In genomic region chr12:49201595-49202295, GRCh38 we compare ENCODE assay signal across 8 cellular contexts. TPM values are rescaled to one million over a fixed set of nuclear protein-coding genes. Genes with fewer than 3 reads are reported as not detected.
DNase-seq lines count a peak whose midpoint lies in the region; ATAC-seq lines count a peak whose summit lies in the region.

No MANE protein-coding gene starts in this region.

- no peaks in the 10 kb centered on the region for H3K9me3 Mint-ChIP-seq in activated T-helper 17 cell treated with anti-CD3 and anti-CD28 coated beads, Interleukin-2, amount 50 U/mL, for 72 hours

- no peaks in the 10 kb centered on the region for H3K36me3 Mint-ChIP-seq in activated T-helper 17 cell treated with anti-CD3 and anti-CD28 coated beads, Interleukin-2, amount 50 U/mL, for 72 hours (ENCODE audit: low read depth)

- ATAC-seq in activated T-helper 17 cell treated with anti-CD3 and anti-CD28 coated beads, Interleukin-2, amount 50 U/mL, for 72 hours (replicated peaks), result peak; percentile 29
- peak; percentile 76 to 89 for ATAC-seq in right cardiac atrium
- no peak for ATAC-seq in GM21528 (IDR thresholded peaks at IDR 0.05; ENCODE audit: low FRiP score, unreplicated experiment)
- no peak for ATAC-seq in GM19452 (IDR thresholded peaks at IDR 0.05; ENCODE audit: unreplicated experiment)

- WGBS in right cardiac atrium, result 14% methylated on average over 4 of the region's 4 CpGs

- H3K4me1 Mint-ChIP-seq in activated T-helper 17 cell treated with anti-CD3 and anti-CD28 coated beads, Interleukin-2, amount 50 U/mL, for 72 hours, result peaks cover 8% of the 10 kb centered on the region

- H3K27ac ChIP-seq in right cardiac atrium (ENCODE audit: low read length) (no peak overlapping the region), skin epidermis (peak overlapping the region in 17 of 21 experiments; percentile 3 to 82 (median 60))

- no peaks in the 10 kb centered on the region for H3K9me3 ChIP-seq in right cardiac atrium (ENCODE audit: control insufficient read depth, low read length)

- H3K4me3 ChIP-seq in right cardiac atrium (ENCODE audit: low read length) (peak overlapping the region; percentile 39), skin epidermis (no peak overlapping the region)

- H3K4me1 ChIP-seq in right cardiac atrium (ENCODE audit: control insufficient read depth, insufficient read depth, low read length), result peaks cover 1% of the 10 kb centered on the region

- no peaks in the 10 kb centered on the region for H3K27me3 ChIP-seq in right cardiac atrium (ENCODE audit: control insufficient read depth, insufficient read depth)

- H3K27ac Mint-ChIP-seq in activated T-helper 17 cell treated with anti-CD3 and anti-CD28 coated beads, Interleukin-2, amount 50 U/mL, for 72 hours, result no peak overlapping the region

- H3K4me3 Mint-ChIP-seq in activated T-helper 17 cell treated with anti-CD3 and anti-CD28 coated beads, Interleukin-2, amount 50 U/mL, for 72 hours, result peak overlapping the region; percentile 6

- DNase-seq in DMS53 treated with DMSO at 0.1 percent for 48 hours (lab: John Stamatoyannopoulos, UW; ENCODE audit: unreplicated experiment) (peak; percentile 17), NCI-H1417 treated with DMSO at 0.1 percent for 48 hours (lab: John Stamatoyannopoulos, UW) (peak; percentile 71), right cardiac atrium (no peak)
- DNase-seq in stimulated activated CD4-positive, alpha-beta T cell treated with anti-CD3 and anti-CD28 coated beads, Interleukin-2, amount 100 ng/mL, for 48 hours, result no peak

- H3K27me3 Mint-ChIP-seq in activated T-helper 17 cell treated with anti-CD3 and anti-CD28 coated beads, Interleukin-2, amount 50 U/mL, for 72 hours, result no peaks in the 10 kb centered on the region

- intact Hi-C loops in right cardiac atrium (cut with DNase I), result no loop called here

RNA-seq across cellular contexts. Expression of gene TUBA1A, which starts 12.9 kb away (rescaled TPM):
- total RNA-seq in activated T-helper 17 cell treated with anti-CD3 and anti-CD28 coated beads, Interleukin-2, amount 50 U/mL, for 72 hours, result 10 to 100 TPM; 57.9 to 72.6 TPM
- 100 to 1,000 TPM in 2 of 4 donors, 10 to 100 TPM in 2; 75.6 to 136 (median 112) TPM for total RNA-seq in right cardiac atrium
- 149 TPM for polyA plus RNA-seq in right cardiac atrium

Comparison
In these comparisons a context has a peak if more than half of its experiments do, and no peak if none do; other contexts are left out.
1. DNase-seq: peak in DMS53 treated with DMSO at 0.1 percent for 48 hours (single experiment) and NCI-H1417 treated with DMSO at 0.1 percent for 48 hours (single experiment); none in right cardiac atrium (0 of 3) and stimulated activated CD4-positive, alpha-beta T cell treated with anti-CD3 and anti-CD28 coated beads, Interleukin-2, amount 100 ng/mL, for 48 hours (0 of 2).
2. ATAC-seq: peak in activated T-helper 17 cell treated with anti-CD3 and anti-CD28 coated beads, Interleukin-2, amount 50 U/mL, for 72 hours (single experiment) and right cardiac atrium (2 of 2); none in GM21528 (single experiment) and GM19452 (single experiment).